6 cellular contexts compared by ENCODE assay signal in genomic region chr17:64721556-64721955, GRCh38. TPM values are rescaled to one million over a fixed set of nuclear protein-coding genes. Genes with fewer than 3 reads are reported as not detected.
DNase-seq lines count a peak whose midpoint lies in the region; TF ChIP-seq lines count a peak whose summit lies in the region.
"Not testable (repeated sequence)": the region's sequence is repeated elsewhere in the genome, so short reads cannot be mapped to it uniquely, and the experiment has no call there.

No MANE protein-coding gene starts in this region.

- WGBS in GM23248 (ENCODE audit: low coverage in 1 of 2, low lambda C conversion rate in 2 of 2, missing lambda C conversion rate in 2 of 2), 2 experiments = 87 to 94% methylated on average over 1 of the region's 1 CpG
- WGBS in trophoblast cell (ENCODE audit: extremely low coverage, insufficient coverage, insufficient read length) = no CpG with 5 or more reads among the region's 1 CpG

- H3K23ac ChIP-seq in trophoblast cell (ENCODE audit: low read length) = not testable (repeated sequence)

- H3K27ac ChIP-seq in GM23248; trophoblast cell (ENCODE audit: low read depth, low read length): not testable (repeated sequence)
- peak overlapping the region; percentile 83 for H3K27ac ChIP-seq in SK-N-MC

- not testable (repeated sequence) for H3K4ac ChIP-seq in trophoblast cell (ENCODE audit: low read depth, low read length)

- not testable (repeated sequence) for H2AK5ac ChIP-seq in trophoblast cell (ENCODE audit: low read length)

- H3K9me3 ChIP-seq in GM23248 (ENCODE audit: low read depth); SK-N-MC (ENCODE audit: low read depth, low read length); adipocyte (ENCODE audit: control insufficient read depth, low read length); trophoblast cell (ENCODE audit: insufficient read depth, low read depth, low read length): not testable (repeated sequence)

- H3K18ac ChIP-seq in trophoblast cell (ENCODE audit: low read length) = not testable (repeated sequence)

- not testable (repeated sequence) for TF ChIP-seq CTCF in epithelial cell of esophagus (IDR thresholded peaks at IDR 0.05; ENCODE audit: insufficient read depth, low read depth, low read length, missing control alignments)

- H4K20me1 ChIP-seq in GM23248 (ENCODE audit: insufficient read depth) = not testable (repeated sequence)

- peaks cover 17% of the 10 kb centered on the region; the same call in 1 of the 2 replicates for H3F3A ChIP-seq in GM23248 (ENCODE audit: insufficient read depth)

- H3K27me3 ChIP-seq in GM23248 (replicated peaks; ENCODE audit: insufficient read depth); adipocyte (replicated peaks; ENCODE audit: control insufficient read depth, insufficient read depth, low read length); trophoblast cell (ENCODE audit: insufficient read depth, low read length): not testable (repeated sequence)

- H3K79me2 ChIP-seq in GM23248 (ENCODE audit: insufficient read depth); trophoblast cell (ENCODE audit: control insufficient read depth, insufficient read depth, low read length, poor library complexity): not testable (repeated sequence)

- H2AFZ ChIP-seq in GM23248; trophoblast cell (ENCODE audit: insufficient read depth, low read length, poor library complexity): not testable (repeated sequence)

- H3K14ac ChIP-seq in trophoblast cell (ENCODE audit: low read length) = not testable (repeated sequence)

- H4K8ac ChIP-seq in trophoblast cell (ENCODE audit: low read depth, low read length) = peak overlapping the region; percentile 62

- H4K12ac ChIP-seq in trophoblast cell (ENCODE audit: low read depth, low read length) = not testable (repeated sequence)

- not testable (repeated sequence) for H3K4me3 ChIP-seq in GM23248; SK-N-MC; adipocyte (ENCODE audit: low read length); epithelial cell of esophagus (ENCODE audit: low read length); trophoblast cell (ENCODE audit: low read depth, low read length)

- H4K91ac ChIP-seq in trophoblast cell (ENCODE audit: low read depth, low read length) = not testable (repeated sequence)

- H3K36me3 ChIP-seq in GM23248 (ENCODE audit: low read depth); SK-N-MC (ENCODE audit: insufficient read depth, low read length); adipocyte (ENCODE audit: control insufficient read depth, insufficient read depth, low read length, severe bottlenecking); trophoblast cell (ENCODE audit: control insufficient read depth in 1 of 2, insufficient read depth in 2 of 2, low read length in 2 of 2): not testable (repeated sequence)

- H2BK5ac ChIP-seq in trophoblast cell (ENCODE audit: low read depth, low read length, poor library complexity) = not testable (repeated sequence)

- not testable (repeated sequence) for H2BK120ac ChIP-seq in trophoblast cell (ENCODE audit: insufficient read depth, low read length, poor library complexity)

- peak overlapping the region; percentile 1 for H3K4me2 ChIP-seq in GM23248 (ENCODE audit: unreplicated experiment)
- H3K4me2 ChIP-seq in trophoblast cell (ENCODE audit: low read length) = not testable (repeated sequence)

- H3K4me1 ChIP-seq in GM23248 (ENCODE audit: insufficient read depth) = peaks cover 26% of the 10 kb centered on the region
- H3K4me1 ChIP-seq in adipocyte (ENCODE audit: control insufficient read depth, insufficient read depth, low read length); trophoblast cell (ENCODE audit: control insufficient read depth in 1 of 2, insufficient read depth in 2 of 2, low read length in 2 of 2): not testable (repeated sequence)

- not testable (repeated sequence) for H2BK12ac ChIP-seq in trophoblast cell (ENCODE audit: low read length)

- not testable (repeated sequence) for H3K9me2 ChIP-seq in GM23248 (ENCODE audit: insufficient read depth)

- in situ Hi-C loops in GM23248 (cut with MboI) = not testable (repeated sequence)

- not testable (repeated sequence) for H3K9ac ChIP-seq in GM23248; SK-N-MC (ENCODE audit: insufficient read length); adipocyte (ENCODE audit: low read length); trophoblast cell (ENCODE audit: low read length)

- H3K79me1 ChIP-seq in trophoblast cell (ENCODE audit: low read length) = peaks cover 13% of the 10 kb centered on the region

- DNase-seq in GM23248 (peak; percentile 37), adipocyte (ENCODE audit: low read depth) (peak; percentile 43), epithelial cell of esophagus (ENCODE audit: low read depth) (peak; percentile 66), iris pigment epithelial cell (ENCODE audit: low read depth) (peak; percentile 47), trophoblast cell (peak in 1 of 2 donors; percentile 24)
- DNase-seq in SK-N-MC (ENCODE audit: low read depth, low spot score) = not testable (repeated sequence)

RNA-seq across cellular contexts. Expression of gene SMURF2, which starts 59.4 kb away (rescaled TPM):
- total RNA-seq in GM23248 (2014; rRNA removed; shearing (Covaris generic)) = 157 and 159 TPM in 2 replicates
- polyA plus RNA-seq in GM23248 (2016; fragmentation: Nextera tagmentation; extraction: Ambion mirVana) = 50.8 and 54.3 TPM in 2 replicates
- 44.7 TPM in 2 replicates for polyA plus RNA-seq in trophoblast cell (2013)
